In the genomic region with DNA sequence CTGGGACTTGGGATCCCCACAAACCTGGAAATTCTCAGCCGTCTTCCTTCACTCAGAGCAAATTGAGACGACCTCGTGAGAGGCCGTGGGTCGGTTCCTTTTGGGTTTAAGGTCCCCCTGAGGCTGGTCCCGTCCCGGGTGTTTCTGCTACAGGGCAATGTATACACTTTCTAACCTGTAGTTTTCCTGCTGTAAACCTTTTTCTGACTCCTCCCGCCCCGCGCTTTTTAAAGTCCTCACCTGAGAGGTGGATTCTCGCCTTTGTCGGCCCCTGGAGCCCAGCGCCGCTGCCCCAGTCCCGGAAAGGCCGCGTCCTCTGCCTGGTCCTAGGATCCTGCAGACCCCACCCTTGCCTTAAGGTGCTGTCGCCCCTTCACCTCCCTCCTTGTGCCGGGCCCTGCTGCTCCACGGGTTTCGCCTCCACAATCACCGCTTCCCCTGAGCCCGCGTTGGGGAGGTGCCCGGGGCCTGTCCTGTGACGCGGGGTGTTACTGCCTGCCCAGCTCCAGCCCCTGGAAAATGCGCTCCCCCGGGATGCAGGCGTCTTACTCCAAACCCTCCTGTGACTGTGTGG, we compare ENCODE assay signal across 8 cellular contexts. TPM values are rescaled to one million over a fixed set of nuclear protein-coding genes. Genes with fewer than 3 reads are reported as not detected.
DNase-seq lines count a peak whose midpoint lies in the region; ATAC-seq and TF ChIP-seq lines count a peak whose summit lies in the region.

No MANE protein-coding gene starts in this region.

- TF ChIP-seq POLR2A in gastrocnemius medialis (IDR thresholded peaks at IDR 0.05) = no peak

- peaks cover 5% of the 10 kb centered on the region; the same call in 1 of the 2 replicates for H3K36me3 ChIP-seq in ES-I3 (ENCODE audit: insufficient read depth, low read length)
- no peaks in the 10 kb centered on the region for H3K36me3 ChIP-seq in gastrocnemius medialis

- ATAC-seq in GM21786 (IDR thresholded peaks at IDR 0.05; ENCODE audit: unreplicated experiment) (peak; percentile 21), gastrocnemius medialis (peak; percentile 25 to 32), HG03039 (IDR thresholded peaks at IDR 0.05; ENCODE audit: unreplicated experiment) (no peak)

- no peaks in the 10 kb centered on the region for H3K27me3 Mint-ChIP-seq in activated naive CD8-positive, alpha-beta T cell

- H3K9ac ChIP-seq in ES-I3 (ENCODE audit: low read depth, low read length) = peak overlapping the region; percentile 96

- in situ Hi-C loops in gastrocnemius medialis (cut with MboI; ENCODE audit: low sequenced_read_pairs in 4 of 4) = loop anchor here in 1 of 4 donors (25.0 kb wide), 1 partner anchor 305 kb away; no protein-coding TSS in a partner anchor

- peaks cover 4% of the 10 kb centered on the region for H3K9me3 Mint-ChIP-seq in activated naive CD8-positive, alpha-beta T cell (ENCODE audit: low read depth)

- peaks cover 28% of the 10 kb centered on the region for H3K36me3 Mint-ChIP-seq in activated naive CD8-positive, alpha-beta T cell

- H3K4me1 ChIP-seq in ES-I3 (ENCODE audit: insufficient read depth, low read length) (no peaks in the 10 kb centered on the region), gastrocnemius medialis (peaks cover 0 to 7% of the 10 kb centered on the region in 2 donors)

- peak overlapping the region; percentile 95 for H3K27ac Mint-ChIP-seq in activated naive CD8-positive, alpha-beta T cell

- H3K9me3 ChIP-seq in ES-I3 (ENCODE audit: control insufficient read depth, insufficient read depth, low read length) (no peaks in the 10 kb centered on the region), gastrocnemius medialis (no peaks in the 10 kb centered on the region)

- peak overlapping the region; percentile 74 to 91 (median 81) for H3K4me3 ChIP-seq in gastrocnemius medialis

- peaks cover 31% of the 10 kb centered on the region for H3K4me1 Mint-ChIP-seq in activated naive CD8-positive, alpha-beta T cell (ENCODE audit: low read depth)

- no peaks in the 10 kb centered on the region for H3K27me3 ChIP-seq in gastrocnemius medialis

- DNase-seq in LHCN-M2 (ENCODE audit: low read depth) (peak; percentile 27), hepatic stellate cell (ENCODE audit: low spot score) (peak; percentile 7), gastrocnemius medialis (peak in 1 of 2 donors; percentile 10), pons (ENCODE audit: low spot score) (no peak)

- peak overlapping the region; percentile 97 for H3K4me3 Mint-ChIP-seq in activated naive CD8-positive, alpha-beta T cell

- peak overlapping the region; percentile 68 to 74 (median 72) for H3K27ac ChIP-seq in gastrocnemius medialis

- no peak for TF ChIP-seq CTCF in gastrocnemius medialis (IDR thresholded peaks at IDR 0.05 in 4 of 5, conservative IDR thresholded peaks at IDR 0.05 in 1 of 5)

- intact Hi-C loops in gastrocnemius medialis (cut with DNase I; ENCODE audit: low total_unique reads) = loop anchor here (5.0 to 10.0 kb wide), 2 partner anchors 237 to 545 kb away; a partner anchor contains a TSS

RNA-seq across cellular contexts. Expression of a gene that starts 0.4 kb away (rescaled TPM):
- total RNA-seq in LHCN-M2 (2014; rRNA removed) (11.8 and 16.1 TPM in 2 replicates), gastrocnemius medialis (1 to 10 TPM; 3.7 to 7.0 (median 4.1) TPM)
- polyA plus RNA-seq in LHCN-M2 (2012) = 3.6 TPM

RNA-seq across cellular contexts. Expression of a gene that starts 35.4 kb away (rescaled TPM):
- total RNA-seq in LHCN-M2 (2014; rRNA removed) = 3.5 and 5.7 TPM in 2 replicates
- 1.2 TPM for polyA plus RNA-seq in LHCN-M2 (2012)
- total RNA-seq in gastrocnemius medialis = 1 to 10 TPM in 1 of 4 donors, under 1 TPM in 3; 0.29 to 1.1 (median 0.57) TPM

RNA-seq across cellular contexts. Expression of a gene that starts 37.2 kb away (rescaled TPM):
- total RNA-seq in LHCN-M2 (2014; rRNA removed) (11.3 and 15.8 TPM in 2 replicates), gastrocnemius medialis (1 to 10 TPM; 3.8 to 9.8 (median 5.3) TPM)
- 3.1 TPM for polyA plus RNA-seq in LHCN-M2 (2012)
